17 cellular contexts compared by ENCODE assay signal in genomic region chr13:36758345-36758744, GRCh38.
DNase-seq lines count a peak whose midpoint lies in the region; ATAC-seq and TF ChIP-seq lines count a peak whose summit lies in the region.
"Had no signal": no experiment of that assay in that cellular context is flagged by ENCODE, and none has a peak within 500 bp of the region (broad histone marks: within the 10 kb centered on the region; RNA-seq: fewer than 3 reads in every experiment).

No MANE protein-coding gene starts in this region.

- POLR2A ChIA-PET in OCI-LY7 (lab: Charles Lee), result no interaction called here

- H3K79me2 ChIP-seq in OCI-LY7 (ENCODE audit: insufficient read depth, low read depth, low read length), result no peaks in the 10 kb centered on the region

- H3K36me3 ChIP-seq in testis (ENCODE audit: low read depth, missing control alignments) (no peaks in the 10 kb centered on the region), OCI-LY7 (ENCODE audit: insufficient read depth, low read length) (no peaks in the 10 kb centered on the region)
- H3K36me3 ChIP-seq: sigmoid colon had no signal

- CTCF ChIA-PET in OCI-LY7 (lab: Charles Lee; ENCODE audit: unreplicated experiment), result no interaction called here

- H2AFZ ChIP-seq in OCI-LY7 (ENCODE audit: low read length), result no peak overlapping the region

- no peak for ATAC-seq in SK-N-SH treated with all-trans-retinoic acid at 6 μM for 48 hours
- no peak for ATAC-seq in HG02678 (IDR thresholded peaks at IDR 0.05; ENCODE audit: unreplicated experiment)
- ATAC-seq: Panc1; stimulated activated naive CD8-positive, alpha-beta T cell treated with anti-CD3 and anti-CD28 coated beads, Interleukin-15, amount 100 ng/mL, for 72 hours had no signal

- no peak overlapping the region for H3K4me3 ChIP-seq in testis
- H3K4me3 ChIP-seq in OCI-LY7 (ENCODE audit: low read depth, low read length, poor library complexity, severe bottlenecking), result no peak overlapping the region
- H3K4me3 ChIP-seq: sigmoid colon had no signal

- H3K9me2 ChIP-seq in OCI-LY7 (ENCODE audit: insufficient read depth, low read length), result no peaks in the 10 kb centered on the region

- WGBS in testis, 2 donors, result 46 to 64% methylated on average over 1 of the region's 1 CpG

- DNase-seq in NCI-H524 (lab: John Stamatoyannopoulos, UW), result peak; percentile 53 to 76
- DNase-seq in NCI-H524 treated with DMSO at 0.1 percent for 48 hours (lab: John Stamatoyannopoulos, UW), result no peak
- peak; percentile 52 for DNase-seq in NCI-H2029 treated with DMSO at 0.1 percent for 48 hours (lab: John Stamatoyannopoulos, UW)
- peak; percentile 50 for DNase-seq in testis
- no peak for DNase-seq in medulla oblongata (ENCODE audit: extremely low spot score)
- DNase-seq in OCI-LY7 (ENCODE audit: low spot score), result no peak
- DNase-seq: activated naive CD4-positive, alpha-beta T cell; activated T-cell treated with anti-CD3 and anti-CD28 coated beads for 4 hours; aorta; IMR-90; NCI-H510A treated with DMSO at 0.1 percent for 48 hours; sigmoid colon; stimulated activated CD4-positive, alpha-beta T cell treated with anti-CD3 and anti-CD28 coated beads, Interleukin-1b, Interleukin-23, amount 100 ng/mL, for 48 hours; stimulated activated naive CD8-positive, alpha-beta T cell treated with anti-CD3 and anti-CD28 coated beads, Interleukin-15, amount 100 ng/mL, for 72 hours had no signal

- no peak for TF ChIP-seq POLR2A in testis (IDR thresholded peaks at IDR 0.05)

- BruUV-seq in OCI-LY7 (replicated peaks; lab: Mats Ljungman, UMichigan), result no TSS peak

- intact Hi-C loops in testis (cut with DNase I; ENCODE audit: low total_unique reads), result no loop called here
- intact Hi-C loops in OCI-LY7 (cut with micrococcal nuclease; ENCODE audit: unreplicated experiment), result no loop called here

- H4K20me1 ChIP-seq in OCI-LY7 (ENCODE audit: insufficient read depth, low read length), result no peaks in the 10 kb centered on the region

- H3K27me3 ChIP-seq in testis, result no peaks in the 10 kb centered on the region
- H3K27me3 ChIP-seq: sigmoid colon had no signal

- no peaks in the 10 kb centered on the region for H3K9me3 ChIP-seq in testis
- no peaks in the 10 kb centered on the region for H3K9me3 ChIP-seq in OCI-LY7 (ENCODE audit: low read length)
- H3K9me3 ChIP-seq: sigmoid colon had no signal

- H3K4me2 ChIP-seq in OCI-LY7 (ENCODE audit: low read length), result no peak overlapping the region

- H3K27ac ChIP-seq in testis (no peak overlapping the region), OCI-LY7 (ENCODE audit: low read depth, low read length, poor library complexity, severe bottlenecking) (no peak overlapping the region)
- H3K27ac ChIP-seq: sigmoid colon had no signal

- H3K4me1 ChIP-seq in testis (no peaks in the 10 kb centered on the region), OCI-LY7 (ENCODE audit: insufficient read depth, low read length, poor library complexity, severe bottlenecking) (no peaks in the 10 kb centered on the region)
- H3K4me1 ChIP-seq: sigmoid colon had no signal

- TF ChIP-seq CTCF in testis (IDR thresholded peaks at IDR 0.05) (no peak), OCI-LY7 (conservative IDR thresholded peaks at IDR 0.05; ENCODE audit: low read length) (no peak)

TF ChIP-seq in SK-N-SH treated with all-trans-retinoic acid at 6 μM for 48 hours, 23 proteins besides CTCF, POLR2A, EP300 and RAD21:
- TF ChIP-seq ZFP30 (CRISPR knock-in tag; IDR thresholded peaks at IDR 0.05), result no peak
- peak; percentile 19; the same call in 1 of the 2 replicates for TF ChIP-seq ISL1 (CRISPR knock-in tag; IDR thresholded peaks at IDR 0.05)
- TF ChIP-seq CSRNP3 (CRISPR knock-in tag; IDR thresholded peaks at IDR 0.05), result no peak
- peak; percentile 13; the same call in 1 of the 2 replicates for TF ChIP-seq TSHZ2 (CRISPR knock-in tag; IDR thresholded peaks at IDR 0.05)

Comparison
In these comparisons a context has a peak if more than half of its experiments do, and no peak if none do; other contexts are left out.
1. DNase-seq: peak in NCI-H524 (2 of 2), NCI-H2029 treated with DMSO at 0.1 percent for 48 hours (single experiment) and testis (single experiment); none in NCI-H524 treated with DMSO at 0.1 percent for 48 hours (single experiment), medulla oblongata (single experiment) and OCI-LY7 (single experiment).